In the genomic region with DNA sequence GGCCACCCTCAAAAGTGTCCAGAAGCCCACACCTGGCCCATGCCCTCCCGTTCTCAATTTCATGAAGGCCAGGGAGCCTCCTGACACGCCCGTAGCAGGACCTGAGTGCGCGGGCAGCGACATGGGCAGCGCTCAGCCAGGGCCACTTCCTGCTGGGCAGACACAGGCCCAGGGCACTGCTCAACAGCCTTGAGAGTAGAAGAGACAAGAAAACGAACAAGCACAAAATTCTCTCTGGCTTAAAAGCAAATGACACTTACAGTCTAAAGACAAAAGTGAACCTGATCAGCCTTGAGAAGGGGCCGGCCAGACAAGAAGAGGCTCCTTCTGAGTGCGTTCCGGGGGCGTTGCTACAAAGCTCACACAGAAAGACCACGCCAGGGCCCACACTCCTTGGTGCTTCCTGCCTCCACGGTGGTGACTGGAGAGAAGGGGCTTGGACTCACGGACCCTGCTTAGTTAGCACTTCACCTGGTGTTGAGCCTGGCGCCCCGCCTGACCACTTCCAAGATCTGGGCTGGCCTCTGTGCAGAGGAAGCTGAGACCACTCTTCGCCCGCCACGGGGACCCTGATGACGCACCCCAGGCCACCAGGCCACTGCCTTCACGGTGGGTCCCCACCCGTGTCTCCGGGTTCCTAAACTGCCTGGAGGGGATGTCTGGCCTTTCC, we compare ENCODE assay signal across 8 cellular contexts. TPM values are rescaled to one million over a fixed set of nuclear protein-coding genes. Genes with fewer than 3 reads are reported as not detected.
DNase-seq lines count a peak whose midpoint lies in the region; ATAC-seq lines count a peak whose summit lies in the region.

No MANE protein-coding gene starts in this region.

- peak; percentile 53 for DNase-seq in DMS53 (lab: John Stamatoyannopoulos, UW)
- DNase-seq in DMS53 treated with DMSO at 0.1 percent for 48 hours (lab: John Stamatoyannopoulos, UW; ENCODE audit: unreplicated experiment) = no peak
- no peak for DNase-seq in activated T-helper 2 cell treated with anti-CD3 and anti-CD28 coated beads, Interferon-gamma antibody, Interleukin-2, Interleukin-4, amounts not matched to agents 10 μg/mL and 5 μg/mL and 100 μg/mL, durations not matched to agents 14 hours and 24 hours and 36 hours (ENCODE audit: low spot score)
- DNase-seq in stimulated activated effector memory CD8-positive, alpha-beta T cell treated with anti-CD3 and anti-CD28 coated beads, Interleukin-12 subunit alpha, Interleukin-12 subunit beta, amount 100 ng/mL, for 72 hours (ENCODE audit: low spot score in 2 of 2) = no peak
- no peak for DNase-seq in stimulated activated CD4-positive, alpha-beta T cell treated with anti-CD3 and anti-CD28 coated beads, Interleukin-2, amount 100 ng/mL, for 48 hours
- DNase-seq in retina = no peak

- no peaks in the 10 kb centered on the region for H3K9me3 Mint-ChIP-seq in activated T-helper 2 cell treated with anti-CD3 and anti-CD28 coated beads, Interferon-gamma antibody, Interleukin-2, Interleukin-4, amounts not matched to agents 10 μg/mL and 5 μg/mL and 100 μg/mL, durations not matched to agents 14 hours and 24 hours and 36 hours
- no peaks in the 10 kb centered on the region for H3K9me3 Mint-ChIP-seq in stimulated activated effector memory CD8-positive, alpha-beta T cell treated with anti-CD3 and anti-CD28 coated beads, Interleukin-12 subunit alpha, Interleukin-12 subunit beta, amount 100 ng/mL, for 72 hours

- peaks cover 42% of the 10 kb centered on the region for H3K4me1 Mint-ChIP-seq in activated T-helper 2 cell treated with anti-CD3 and anti-CD28 coated beads, Interferon-gamma antibody, Interleukin-2, Interleukin-4, amounts not matched to agents 10 μg/mL and 5 μg/mL and 100 μg/mL, durations not matched to agents 14 hours and 24 hours and 36 hours (ENCODE audit: low read depth)
- H3K4me1 Mint-ChIP-seq in stimulated activated effector memory CD8-positive, alpha-beta T cell treated with anti-CD3 and anti-CD28 coated beads, Interleukin-12 subunit alpha, Interleukin-12 subunit beta, amount 100 ng/mL, for 72 hours = peaks cover 34% of the 10 kb centered on the region

- peak; percentile 17 for ATAC-seq in stimulated activated effector memory CD8-positive, alpha-beta T cell treated with anti-CD3 and anti-CD28 coated beads, Interleukin-12 subunit alpha, Interleukin-12 subunit beta, amount 100 ng/mL, for 72 hours
- no peak for ATAC-seq in HG02571 (IDR thresholded peaks at IDR 0.05; ENCODE audit: unreplicated experiment)

- intact Hi-C loops in activated T-helper 2 cell treated with anti-CD3 and anti-CD28 coated beads, Interferon-gamma antibody, Interleukin-2, Interleukin-4, amounts not matched to agents 10 μg/mL and 5 μg/mL and 100 μg/mL, durations not matched to agents 14 hours and 24 hours and 36 hours (cut with micrococcal nuclease) = no loop called here

- H3K4me3 ChIP-seq in iPS-11a (ENCODE audit: low read depth, low read length) = peak overlapping the region; percentile 63

- H3K27me3 Mint-ChIP-seq in activated T-helper 2 cell treated with anti-CD3 and anti-CD28 coated beads, Interferon-gamma antibody, Interleukin-2, Interleukin-4, amounts not matched to agents 10 μg/mL and 5 μg/mL and 100 μg/mL, durations not matched to agents 14 hours and 24 hours and 36 hours (ENCODE audit: low read depth) = no peaks in the 10 kb centered on the region

- peak overlapping the region; percentile 89 for H3K4me3 Mint-ChIP-seq in activated T-helper 2 cell treated with anti-CD3 and anti-CD28 coated beads, Interferon-gamma antibody, Interleukin-2, Interleukin-4, amounts not matched to agents 10 μg/mL and 5 μg/mL and 100 μg/mL, durations not matched to agents 14 hours and 24 hours and 36 hours (ENCODE audit: low read depth)
- peak overlapping the region; percentile 79 for H3K4me3 Mint-ChIP-seq in stimulated activated effector memory CD8-positive, alpha-beta T cell treated with anti-CD3 and anti-CD28 coated beads, Interleukin-12 subunit alpha, Interleukin-12 subunit beta, amount 100 ng/mL, for 72 hours

- H3K36me3 Mint-ChIP-seq in activated T-helper 2 cell treated with anti-CD3 and anti-CD28 coated beads, Interferon-gamma antibody, Interleukin-2, Interleukin-4, amounts not matched to agents 10 μg/mL and 5 μg/mL and 100 μg/mL, durations not matched to agents 14 hours and 24 hours and 36 hours (ENCODE audit: low read depth) = peaks cover 11% of the 10 kb centered on the region
- H3K36me3 Mint-ChIP-seq in stimulated activated effector memory CD8-positive, alpha-beta T cell treated with anti-CD3 and anti-CD28 coated beads, Interleukin-12 subunit alpha, Interleukin-12 subunit beta, amount 100 ng/mL, for 72 hours = no peaks in the 10 kb centered on the region

- peak overlapping the region; percentile 28 for H3K27ac Mint-ChIP-seq in activated T-helper 2 cell treated with anti-CD3 and anti-CD28 coated beads, Interferon-gamma antibody, Interleukin-2, Interleukin-4, amounts not matched to agents 10 μg/mL and 5 μg/mL and 100 μg/mL, durations not matched to agents 14 hours and 24 hours and 36 hours
- peak overlapping the region; percentile 70 for H3K27ac Mint-ChIP-seq in stimulated activated effector memory CD8-positive, alpha-beta T cell treated with anti-CD3 and anti-CD28 coated beads, Interleukin-12 subunit alpha, Interleukin-12 subunit beta, amount 100 ng/mL, for 72 hours

RNA-seq across cellular contexts. Expression of a gene that starts 1.5 kb away (rescaled TPM):
- total RNA-seq in activated T-helper 2 cell treated with anti-CD3 and anti-CD28 coated beads, Interferon-gamma antibody, Interleukin-2, Interleukin-4, amounts not matched to agents 10 μg/mL and 5 μg/mL and 100 μg/mL, durations not matched to agents 14 hours and 24 hours and 36 hours = 31.1 and 31.9 TPM in 2 replicates
